ENCODE assay signal across 24 cellular contexts in genomic region chr2:164363646-164364045, GRCh38.
DNase-seq lines count a peak whose midpoint lies in the region; ATAC-seq, FAIRE-seq and TF ChIP-seq lines count a peak whose summit lies in the region.
"Had no signal": no experiment of that assay in that cellular context is flagged by ENCODE, and none has a peak within 500 bp of the region (broad histone marks: within the 10 kb centered on the region; RNA-seq: fewer than 3 reads in every experiment).

No MANE protein-coding gene starts in this region.

- no peak overlapping the region for H3K27ac ChIP-seq in foreskin keratinocyte
- H3K27ac ChIP-seq: 22Rv1, A549, BLaER1 had no signal

- no peaks in the 10 kb centered on the region for H3K4me1 ChIP-seq in foreskin keratinocyte
- H3K4me1 ChIP-seq: A549, BE2C, BLaER1 had no signal

- peak; percentile 36 for DNase-seq in RCC 7860 (ENCODE audit: low spot score)
- no peak for DNase-seq in foreskin keratinocyte
- peak; percentile 8 for DNase-seq in kidney glomerular epithelial cell (lab: John Stamatoyannopoulos, UW)
- peak; percentile 53 for DNase-seq in renal cortical epithelial cell (ENCODE audit: low read depth)
- no peak for DNase-seq in DMS53 treated with DMSO at 0.1 percent for 48 hours (lab: John Stamatoyannopoulos, UW; ENCODE audit: unreplicated experiment)
- DNase-seq in stimulated activated CD4-positive, alpha-beta T cell treated with anti-CD3 and anti-CD28 coated beads, Interleukin-4, amount 100 ng/mL, for 1 hour, result no peak
- DNase-seq in NCI-H226, result no peak
- DNase-seq: BE2C; C1 segment of cervical spinal cord; CD4-positive, alpha-beta memory T cell; CD4-positive, CD25-positive, alpha-beta regulatory T cell; CD8-positive, alpha-beta memory T cell; COR-L47; DMS 273 treated with DMSO at 0.1 percent for 48 hours; DMS153; DMS53; DMS79 treated with DMSO at 0.1 percent for 48 hours; GF-D8 had no signal

- TF ChIP-seq CTCF in foreskin keratinocyte (conservative IDR thresholded peaks at IDR 0.05), result no peak

- no peaks in the 10 kb centered on the region for H3K27me3 ChIP-seq in foreskin keratinocyte
- H3K27me3 ChIP-seq: BE2C, BLaER1 had no signal

- peak; percentile 67 for FAIRE-seq in RCC 7860 (lab: Jason Lieb, UNC)
- FAIRE-seq: A549, G401.6, GM12891, GM19239 had no signal

- peak; percentile 14 for ATAC-seq in foreskin keratinocyte
- ATAC-seq: A549 had no signal

Comparison
In these comparisons a context has a peak if more than half of its experiments do, and no peak if none do; other contexts are left out.
1. DNase-seq: peak in RCC 7860 (single experiment), kidney glomerular epithelial cell (single experiment) and renal cortical epithelial cell (single experiment); none in foreskin keratinocyte (0 of 2), DMS53 treated with DMSO at 0.1 percent for 48 hours (single experiment), stimulated activated CD4-positive, alpha-beta T cell treated with anti-CD3 and anti-CD28 coated beads, Interleukin-4, amount 100 ng/mL, for 1 hour (single experiment) and NCI-H226 (single experiment).